10 cellular contexts compared by ENCODE assay signal in the genomic region with DNA sequence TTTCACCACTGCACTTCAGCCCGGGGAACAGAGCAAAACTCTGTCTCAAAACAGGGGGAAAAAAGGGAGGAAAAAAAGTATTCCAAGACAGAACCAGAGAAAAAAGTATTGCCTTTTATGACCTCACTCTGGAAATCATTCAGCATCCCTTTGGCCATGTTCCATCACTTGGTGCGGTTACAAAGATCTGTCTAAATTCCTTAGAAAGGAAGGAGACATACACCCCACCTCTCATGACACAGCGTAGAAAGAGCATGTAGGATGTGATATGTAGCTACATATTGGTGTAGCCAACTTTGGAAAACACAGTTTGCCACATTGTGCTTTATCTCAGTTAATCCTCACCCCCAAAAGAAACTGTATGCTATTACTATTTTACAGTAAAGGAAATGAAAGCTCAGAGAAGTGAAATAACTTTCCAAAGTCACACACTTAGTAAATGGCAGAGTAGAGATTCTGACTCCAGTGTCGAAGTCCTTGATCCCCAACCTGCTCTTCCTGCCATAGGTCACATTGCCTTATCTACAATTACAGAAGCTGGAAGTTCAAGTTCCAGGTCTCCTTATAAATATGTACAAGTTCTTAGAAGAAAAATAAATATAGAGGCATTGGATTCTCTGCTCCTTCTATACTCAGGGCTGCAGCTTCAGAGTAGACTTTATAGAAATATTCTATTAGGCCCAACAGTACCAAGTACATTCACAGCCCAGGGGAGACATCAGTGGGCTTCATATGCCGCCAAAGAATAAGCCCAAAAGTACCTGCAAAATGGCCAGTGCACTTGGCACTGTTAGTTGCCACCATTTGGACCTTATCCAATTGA.
DNase-seq lines count a peak whose midpoint lies in the region; ATAC-seq and TF ChIP-seq lines count a peak whose summit lies in the region.
"Had no signal": no experiment of that assay in that cellular context is flagged by ENCODE, and none has a peak within 500 bp of the region (broad histone marks: within the 10 kb centered on the region; RNA-seq: fewer than 3 reads in every experiment).

No MANE protein-coding gene starts in this region.

- no peaks in the 10 kb centered on the region for H3K9me3 Mint-ChIP-seq in CD4-positive, CD25-positive, alpha-beta regulatory T cell

- TF ChIP-seq CTCF in dorsolateral prefrontal cortex (IDR thresholded peaks at IDR 0.05 in 54 of 56, conservative IDR thresholded peaks at IDR 0.05 in 2 of 56; ENCODE audit: low read depth in 1 of 56, partially characterized antibody in 56 of 56), result no peak

- intact Hi-C loops in dorsolateral prefrontal cortex (cut with DNase I), result loop anchor here (5.0 to 10.0 kb wide), 3 partner anchors 52 to 562 kb away; no protein-coding TSS in a partner anchor

- ATAC-seq in CD4-positive, CD25-positive, alpha-beta regulatory T cell (ENCODE audit: low read depth in 2 of 2), result peak in 1 of 2 donors; percentile 24
- ATAC-seq in HG02885 (IDR thresholded peaks at IDR 0.05; ENCODE audit: poor library complexity, unreplicated experiment) (peak; percentile 16), GM21423 (IDR thresholded peaks at IDR 0.05; ENCODE audit: unreplicated experiment) (no peak), HG02840 (IDR thresholded peaks at IDR 0.05; ENCODE audit: low FRiP score, unreplicated experiment) (no peak)

- peak overlapping the region; percentile 6 for H3K9ac ChIP-seq in mucosa of stomach (ENCODE audit: low read length)

- no peak for DNase-seq in CD4-positive, CD25-positive, alpha-beta regulatory T cell
- no peak for DNase-seq in dorsolateral prefrontal cortex
- DNase-seq in ecto neural progenitor cell (ENCODE audit: low spot score), result no peak
- DNase-seq in erythroblast (lab: John Stamatoyannopoulos, UW), result no peak
- DNase-seq: cerebellar nuclear complex had no signal

- peak overlapping the region in 2 of 3 donors; percentile 64 to 65 for H3K27ac Mint-ChIP-seq in CD4-positive, CD25-positive, alpha-beta regulatory T cell

- no peaks in the 10 kb centered on the region for H3K9me3 ChIP-seq in CD4-positive, CD25-positive, alpha-beta regulatory T cell (ENCODE audit: control insufficient read depth in 2 of 2, low read length in 2 of 2)
- H3K9me3 ChIP-seq in mucosa of stomach (ENCODE audit: control insufficient read depth, low read length), result no peaks in the 10 kb centered on the region
- H3K9me3 ChIP-seq: lower lobe of right lung had no signal

- no peak overlapping the region for H3K27ac ChIP-seq in CD4-positive, CD25-positive, alpha-beta regulatory T cell (ENCODE audit: insufficient read depth, low read length, poor library complexity, severe bottlenecking)
- peak overlapping the region in 31 of 59 donors; percentile 7 to 77 (median 57) for H3K27ac ChIP-seq in dorsolateral prefrontal cortex

- no peaks in the 10 kb centered on the region for H3K27me3 ChIP-seq in CD4-positive, CD25-positive, alpha-beta regulatory T cell (ENCODE audit: control insufficient read depth, insufficient read depth, low read length)
- H3K27me3 ChIP-seq in dorsolateral prefrontal cortex (no peaks in the 10 kb centered on the region), mucosa of stomach (ENCODE audit: control insufficient read depth, insufficient read depth, low read length) (no peaks in the 10 kb centered on the region)

- no peaks in the 10 kb centered on the region for H3K36me3 ChIP-seq in CD4-positive, CD25-positive, alpha-beta regulatory T cell (ENCODE audit: control insufficient read depth, insufficient read depth, low read length)
- no peaks in the 10 kb centered on the region for H3K36me3 ChIP-seq in mucosa of stomach (ENCODE audit: control insufficient read depth, insufficient read depth, low read length)
- H3K36me3 ChIP-seq: lower lobe of right lung had no signal

- peaks cover 7% of the 10 kb centered on the region for H3K27me3 Mint-ChIP-seq in CD4-positive, CD25-positive, alpha-beta regulatory T cell

- H3K36me3 Mint-ChIP-seq in CD4-positive, CD25-positive, alpha-beta regulatory T cell, result no peaks in the 10 kb centered on the region

- H3K4me3 ChIP-seq in CD4-positive, CD25-positive, alpha-beta regulatory T cell (ENCODE audit: low read depth, low read length), result no peak overlapping the region
- H3K4me3 ChIP-seq in dorsolateral prefrontal cortex (no peak overlapping the region), mucosa of stomach (ENCODE audit: low read length) (no peak overlapping the region)

- H3K4me3 Mint-ChIP-seq in CD4-positive, CD25-positive, alpha-beta regulatory T cell, result no peak overlapping the region

- TF ChIP-seq POLR2A in erythroblast (IDR thresholded peaks at IDR 0.05; ENCODE audit: low read length), result no peak

- no peaks in the 10 kb centered on the region for H3K4me1 ChIP-seq in CD4-positive, CD25-positive, alpha-beta regulatory T cell (ENCODE audit: control insufficient read depth, insufficient read depth, low read length, poor library complexity, severe bottlenecking)
- H3K4me1 ChIP-seq in mucosa of stomach (ENCODE audit: control insufficient read depth, insufficient read depth, low read length), result peaks cover 34% of the 10 kb centered on the region

- H3K4me1 Mint-ChIP-seq in CD4-positive, CD25-positive, alpha-beta regulatory T cell, result peaks cover 0 to 4% (median 3%) of the 10 kb centered on the region in 4 donors
